14 cellular contexts compared by ENCODE assay signal in the genomic region with DNA sequence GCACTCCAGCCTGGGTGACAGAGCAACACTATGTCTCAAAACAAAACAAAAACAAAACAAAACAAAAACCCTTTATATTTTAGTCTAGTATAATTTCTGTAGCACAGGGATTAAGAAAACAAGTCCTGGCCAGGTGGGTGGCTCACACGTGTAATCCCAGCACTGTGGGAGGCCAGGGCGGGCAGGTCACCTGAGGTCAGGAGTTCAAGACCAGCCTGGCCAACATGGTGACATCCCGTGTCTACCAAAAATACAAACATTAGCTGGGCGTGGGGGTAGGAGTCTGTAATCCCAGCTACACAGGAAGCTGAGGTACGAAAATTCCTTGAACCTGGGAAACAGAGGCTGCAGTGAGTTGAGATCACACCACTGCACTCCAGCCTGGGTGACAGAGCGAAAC. TPM values are rescaled to one million over a fixed set of nuclear protein-coding genes. Genes with fewer than 3 reads are reported as not detected.
DNase-seq lines count a peak whose midpoint lies in the region; ATAC-seq and TF ChIP-seq lines count a peak whose summit lies in the region.
"Had no signal": no experiment of that assay in that cellular context is flagged by ENCODE, and none has a peak within 500 bp of the region (broad histone marks: within the 10 kb centered on the region; RNA-seq: fewer than 3 reads in every experiment).

No MANE protein-coding gene starts in this region.

- peak overlapping the region in 1 of 2 experiments; percentile 33; a peak in 1 of 4 replicates for H4K8ac ChIP-seq in IMR-90 (ENCODE audit: low read depth in 2 of 2, low read length in 2 of 2)

- CTCF ChIA-PET in IMR-90 (lab: Yijun Ruan, JAX), result interaction anchor here (0.6 to 1.8 kb wide), 2 partner anchors 22 to 187 kb away, joined by 3 read pairs; no protein-coding TSS in a partner anchor

- dilution Hi-C loops in IMR-90 (cut with HindIII; ENCODE audit: low sequenced_read_pairs, unreplicated experiment), result no loop called here

- H2AFZ ChIP-seq in IMR-90 (replicated peaks; ENCODE audit: low read length, poor library complexity), result no peak overlapping the region
- H2AFZ ChIP-seq: GM23338 had no signal

- H3K14ac ChIP-seq in IMR-90 (replicated peaks; ENCODE audit: low read depth, low read length), result no peak overlapping the region

- TF ChIP-seq POLR2A in IMR-90 (IDR thresholded peaks at IDR 0.05; ENCODE audit: low read depth, low read length) (no peak), gastrocnemius medialis (IDR thresholded peaks at IDR 0.05) (no peak)

- no peak overlapping the region for H3K9ac ChIP-seq in IMR-90 (ENCODE audit: low read depth, low read length)
- H3K9ac ChIP-seq: BLaER1 had no signal

- no peak overlapping the region for H2AK9ac ChIP-seq in IMR-90 (replicated peaks; ENCODE audit: low read depth, low read length, poor library complexity)

- DNase-seq in IMR-90 (no peak), RWPE2 (ENCODE audit: low spot score) (no peak), epithelial cell of prostate (ENCODE audit: low read depth, low spot score) (no peak), sciatic nerve (ENCODE audit: low spot score) (peak; percentile 18), gastrocnemius medialis (no peak)
- DNase-seq in activated CD4-positive, CD25-positive, alpha-beta regulatory T cell treated with anti-CD3 and anti-CD28 coated beads, Interleukin-2, amount 50 U/mL, for 72 hours, result no peak
- DNase-seq: CD4-positive, alpha-beta memory T cell; DMS153; DMS79; GDM1; HCEC 1CT had no signal

- H2BK120ac ChIP-seq in IMR-90 (ENCODE audit: low read depth, low read length), result peak overlapping the region; percentile 2; the same call in 1 of the 2 replicates

- peak overlapping the region; percentile 62 for H2BK5ac ChIP-seq in IMR-90 (ENCODE audit: low read depth, low read length, poor library complexity, severe bottlenecking)

- peak overlapping the region; percentile 69; the same call in 1 of the 2 replicates for H2AK5ac ChIP-seq in IMR-90 (ENCODE audit: low read depth, low read length)

- H3K4me1 ChIP-seq in IMR-90 (ENCODE audit: control insufficient read depth, insufficient read depth, low read length) (peaks cover 14% of the 10 kb centered on the region), RWPE2 (ENCODE audit: insufficient read depth, poor library complexity, severe bottlenecking) (peaks cover 11% of the 10 kb centered on the region), gastrocnemius medialis (no peaks in the 10 kb centered on the region)
- H3K4me1 ChIP-seq: BLaER1 had no signal

- H3K36me3 ChIP-seq in IMR-90 (ENCODE audit: control insufficient read depth, insufficient read depth, low read length) (no peaks in the 10 kb centered on the region), RWPE2 (ENCODE audit: low read depth) (no peaks in the 10 kb centered on the region), gastrocnemius medialis (no peaks in the 10 kb centered on the region)
- H3K36me3 ChIP-seq: BLaER1 had no signal

- no peak overlapping the region for H3K56ac ChIP-seq in IMR-90 (ENCODE audit: extremely low read depth, insufficient read depth, low read length)

- no peaks in the 10 kb centered on the region for H4K20me1 ChIP-seq in IMR-90 (ENCODE audit: insufficient read depth, low read length)
- H4K20me1 ChIP-seq: BLaER1 had no signal

- POLR2A ChIA-PET in IMR-90 (lab: Charles Lee; ENCODE audit: unreplicated experiment), result no interaction called here

- H3K9me1 ChIP-seq in IMR-90 (ENCODE audit: insufficient read depth, low read length), result peaks cover 15% of the 10 kb centered on the region

- TF ChIP-seq CTCF in IMR-90 (conservative IDR thresholded peaks at IDR 0.05; ENCODE audit: low read depth, low read length) (no peak), RWPE2 (IDR thresholded peaks at IDR 0.05; ENCODE audit: poor library complexity, severe bottlenecking) (no peak), gastrocnemius medialis (IDR thresholded peaks at IDR 0.05 in 4 of 5, conservative IDR thresholded peaks at IDR 0.05 in 1 of 5) (no peak)

- no TSS peak for BruUV-seq in IMR-90 (replicated peaks; lab: Mats Ljungman, UMichigan)

- peak overlapping the region; percentile 56 for H3K18ac ChIP-seq in IMR-90 (ENCODE audit: low read depth, low read length)

- no peak overlapping the region; the same call in 1 of the 2 replicates for H4K91ac ChIP-seq in IMR-90 (ENCODE audit: insufficient read depth, low read depth, low read length)

- peak overlapping the region; percentile 61; the same call in 2 of the 3 replicates for H2BK15ac ChIP-seq in IMR-90 (ENCODE audit: low read depth, low read length)

- H4K5ac ChIP-seq in IMR-90 (ENCODE audit: low read depth, low read length), result 0 out of 2 replicates have a peak overlapping the region, but pooled peaks have one; percentile 41

- H3K4me3 ChIP-seq in IMR-90 (ENCODE audit: insufficient read depth, low read depth, low read length) (no peak overlapping the region), RWPE2 (ENCODE audit: severe bottlenecking) (no peak overlapping the region), gastrocnemius medialis (no peak overlapping the region)
- H3K4me3 ChIP-seq: BLaER1, GM23338 had no signal

- WGBS in IMR-90 (ENCODE audit: extremely low coverage in 2 of 2, insufficient read length in 1 of 2), 2 experiments, result 70% methylated on average over 2 of the region's 6 CpGs; no CpG with 5 or more reads in 1 of the 2 experiments

- in situ Hi-C loops in IMR-90 (cut with MboI; ENCODE audit: low sequenced_read_pairs) (no loop called here), gastrocnemius medialis (cut with MboI; ENCODE audit: low sequenced_read_pairs in 4 of 4) (no loop called here)

- H3K4ac ChIP-seq in IMR-90 (ENCODE audit: low read depth, low read length), result peak overlapping the region; percentile 46; the same call in 1 of the 2 replicates

- no peak overlapping the region for H3K27ac ChIP-seq in IMR-90 (ENCODE audit: insufficient read depth, low read length)
- H3K27ac ChIP-seq in RWPE2 (ENCODE audit: poor library complexity, severe bottlenecking), result peak overlapping the region; percentile 75
- H3K27ac ChIP-seq in epithelial cell of prostate, result peak overlapping the region; percentile 83
- no peak overlapping the region for H3K27ac ChIP-seq in gastrocnemius medialis
- H3K27ac ChIP-seq: BLaER1 had no signal

- H3K9me3 ChIP-seq in IMR-90 (ENCODE audit: control insufficient read depth, insufficient read depth, low read length) (no peaks in the 10 kb centered on the region; the same call in 1 of the 2 replicates), RWPE2 (ENCODE audit: severe bottlenecking) (no peaks in the 10 kb centered on the region), gastrocnemius medialis (no peaks in the 10 kb centered on the region)
- H3K9me3 ChIP-seq: BLaER1 had no signal

- ATAC-seq in IMR-90 (ENCODE audit: low read depth) (no peak), RWPE2 (ENCODE audit: low read depth) (no peak), sciatic nerve (no peak), gastrocnemius medialis (no peak), GM21515 (IDR thresholded peaks at IDR 0.05; ENCODE audit: unreplicated experiment) (no peak)
- ATAC-seq: GM23338 had no signal

- no peaks in the 10 kb centered on the region for H3K79me1 ChIP-seq in IMR-90 (ENCODE audit: low read depth in 1 of 2, low read length in 2 of 2)

- intact Hi-C loops in IMR-90 (cut with micrococcal nuclease) (no loop called here), sciatic nerve (cut with DNase I) (no loop called here), gastrocnemius medialis (cut with DNase I; ENCODE audit: low total_unique reads) (no loop called here)

- no peak for TF ChIP-seq RAD21 in IMR-90 (IDR thresholded peaks at IDR 0.05; ENCODE audit: low read length)

- no peak overlapping the region for H3K23ac ChIP-seq in IMR-90 (ENCODE audit: low read depth, low read length)

- H2BK20ac ChIP-seq in IMR-90 (ENCODE audit: low read depth, low read length), result peak overlapping the region; percentile 42; the same call in 1 of the 2 replicates

- H3K27me3 ChIP-seq in IMR-90 (ENCODE audit: control insufficient read depth, insufficient read depth, low read length), result no peaks in the 10 kb centered on the region
- H3K27me3 ChIP-seq in RWPE2 (ENCODE audit: insufficient read depth, poor library complexity, severe bottlenecking), result no peaks in the 10 kb centered on the region
- no peaks in the 10 kb centered on the region for H3K27me3 ChIP-seq in gastrocnemius medialis
- H3K27me3 ChIP-seq: BLaER1 had no signal

- no peak overlapping the region for H3K4me2 ChIP-seq in IMR-90 (ENCODE audit: low read depth, low read length)
- H3K4me2 ChIP-seq: BLaER1, GM23338 had no signal

TF ChIP-seq in IMR-90, 13 proteins besides CTCF, POLR2A, EP300 and RAD21 (continues in another document):
- no peak for TF ChIP-seq CHD1 (IDR thresholded peaks at IDR 0.05; ENCODE audit: low read depth, low read length)
- TF ChIP-seq, protein P1, sequence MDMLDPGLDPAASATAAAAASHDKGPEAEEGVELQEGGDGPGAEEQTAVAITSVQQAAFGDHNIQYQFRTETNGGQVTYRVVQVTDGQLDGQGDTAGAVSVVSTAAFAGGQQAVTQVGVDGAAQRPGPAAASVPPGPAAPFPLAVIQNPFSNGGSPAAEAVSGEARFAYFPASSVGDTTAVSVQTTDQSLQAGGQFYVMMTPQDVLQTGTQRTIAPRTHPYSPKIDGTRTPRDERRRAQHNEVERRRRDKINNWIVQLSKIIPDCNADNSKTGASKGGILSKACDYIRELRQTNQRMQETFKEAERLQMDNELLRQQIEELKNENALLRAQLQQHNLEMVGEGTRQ (IDR thresholded peaks at IDR 0.05; ENCODE audit: low read depth, low read length), result no peak
- TF ChIP-seq BHLHE40 (IDR thresholded peaks at IDR 0.05; ENCODE audit: low read depth, low read length), result no peak
- no peak for TF ChIP-seq MXI1 (IDR thresholded peaks at IDR 0.05; ENCODE audit: borderline replicate concordance, low read depth, low read length)
- no peak for TF ChIP-seq MAFK (IDR thresholded peaks at IDR 0.05; ENCODE audit: low read depth, low read length)
- no peak for TF ChIP-seq RCOR1 (IDR thresholded peaks at IDR 0.05; ENCODE audit: insufficient replicate concordance, low read length)
- TF ChIP-seq RFX5 (IDR thresholded peaks at IDR 0.05; ENCODE audit: low read depth, low read length), result no peak
- TF ChIP-seq MAZ (IDR thresholded peaks at IDR 0.05; ENCODE audit: borderline replicate concordance, low read depth, low read length), result no peak

RNA-seq across cellular contexts. Expression of gene ASL, which starts 23.2 kb away (rescaled TPM):
- total RNA-seq in IMR-90 (2012; rRNA removed) (42.8 and 50.0 TPM in 2 replicates), sciatic nerve (25.7 TPM), gastrocnemius medialis (1 to 10 TPM; 2.5 to 8.7 (median 4.9) TPM)
- polyA plus RNA-seq in IMR-90 (2012; rRNA removed), result 49.0 and 49.7 TPM in 2 replicates
- 41.3 and 45.5 TPM in 2 replicates for polyA plus RNA-seq in IMR-90 (2012; cell fraction: cytosol; rRNA removed)
- polyA plus RNA-seq in IMR-90 (2012; cell fraction: nucleus; rRNA removed; ENCODE audit: low replicate concordance), result 95.3 and 201 TPM in 2 replicates

Comparison
In these comparisons a context has a peak if more than half of its experiments do, and no peak if none do; other contexts are left out.
1. H3K27ac ChIP-seq: peak in RWPE2 (single experiment) and epithelial cell of prostate (single experiment); none in IMR-90 (single experiment) and gastrocnemius medialis (0 of 4).